ENCODE assay signal across 9 cellular contexts in genomic region chr5:179623906-179624741, GRCh38. TPM values are rescaled to one million over a fixed set of nuclear protein-coding genes. Genes with fewer than 3 reads are reported as not detected.
DNase-seq lines count a peak whose midpoint lies in the region; TF ChIP-seq lines count a peak whose summit lies in the region.
"Had no signal": no experiment of that assay in that cellular context is flagged by ENCODE, and none has a peak within 500 bp of the region (broad histone marks: within the 10 kb centered on the region; RNA-seq: fewer than 3 reads in every experiment).

No MANE protein-coding gene starts in this region.

- peaks cover 35% of the 10 kb centered on the region for H3K4me1 Mint-ChIP-seq in activated T-helper 2 cell treated with anti-CD3 and anti-CD28 coated beads, Interferon-gamma antibody, Interleukin-2, Interleukin-4, amounts not matched to agents 10 μg/mL and 5 μg/mL and 100 μg/mL, durations not matched to agents 14 hours and 24 hours and 36 hours (ENCODE audit: low read depth)

- intact Hi-C loops in activated T-helper 2 cell treated with anti-CD3 and anti-CD28 coated beads, Interferon-gamma antibody, Interleukin-2, Interleukin-4, amounts not matched to agents 10 μg/mL and 5 μg/mL and 100 μg/mL, durations not matched to agents 14 hours and 24 hours and 36 hours (cut with micrococcal nuclease) = loop anchor here (1.0 to 10.0 kb wide), 10 partner anchors 54 to 1621 kb away; partner anchors contain the start of genes CANX, CLK4, MAML1 and RACK1

- H3K27ac ChIP-seq in neutrophil = peak overlapping the region; percentile 98

- H3K9me3 ChIP-seq in HAP-1 (no peaks in the 10 kb centered on the region), neutrophil (no peaks in the 10 kb centered on the region)

- H3K27me3 ChIP-seq in HAP-1 (ENCODE audit: low read depth) (no peaks in the 10 kb centered on the region), neutrophil (no peaks in the 10 kb centered on the region)

- peak; percentile 4 for TF ChIP-seq CTCF in fibroblast of the aortic adventitia (IDR thresholded peaks at IDR 0.05; ENCODE audit: insufficient read depth, low read length)
- no peak for TF ChIP-seq CTCF in neutrophil (IDR thresholded peaks at IDR 0.05)

- peak; percentile 93 for DNase-seq in ELR (ENCODE audit: low read depth)
- no peak for DNase-seq in HAP-1 (ENCODE audit: low spot score in 2 of 2)
- DNase-seq in NOMO-1 treated with DMSO at 0.1 percent for 48 hours (lab: John Stamatoyannopoulos, UW; ENCODE audit: unreplicated experiment) = peak; percentile 72
- DNase-seq in activated T-helper 2 cell treated with anti-CD3 and anti-CD28 coated beads, Interferon-gamma antibody, Interleukin-2, Interleukin-4, amounts not matched to agents 10 μg/mL and 5 μg/mL and 100 μg/mL, durations not matched to agents 14 hours and 24 hours and 36 hours (ENCODE audit: low spot score) = peak; percentile 54
- DNase-seq in fibroblast of the aortic adventitia (ENCODE audit: low read depth) = peak; percentile 79
- DNase-seq in ureter (ENCODE audit: low spot score) = peak; percentile 56
- no peak for DNase-seq in COR-L47 (lab: John Stamatoyannopoulos, UW)

- H3K36me3 ChIP-seq in HAP-1 (replicated peaks) (peaks cover 41% of the 10 kb centered on the region), neutrophil (peaks cover 22% of the 10 kb centered on the region)

- no peaks in the 10 kb centered on the region for H3K27me3 Mint-ChIP-seq in activated T-helper 2 cell treated with anti-CD3 and anti-CD28 coated beads, Interferon-gamma antibody, Interleukin-2, Interleukin-4, amounts not matched to agents 10 μg/mL and 5 μg/mL and 100 μg/mL, durations not matched to agents 14 hours and 24 hours and 36 hours (ENCODE audit: low read depth)

- in situ Hi-C loops in HAP-1 (cut with MboI; ENCODE audit: low sequenced_read_pairs) = no loop called here

- peak overlapping the region; percentile 99 for H3K27ac Mint-ChIP-seq in activated T-helper 2 cell treated with anti-CD3 and anti-CD28 coated beads, Interferon-gamma antibody, Interleukin-2, Interleukin-4, amounts not matched to agents 10 μg/mL and 5 μg/mL and 100 μg/mL, durations not matched to agents 14 hours and 24 hours and 36 hours

- H3K4me1 ChIP-seq in HAP-1 (peaks cover 33% of the 10 kb centered on the region), neutrophil (ENCODE audit: control insufficient read depth in 1 of 2, insufficient read depth in 1 of 2, low read depth in 1 of 2, low read length in 1 of 2) (peaks cover 42 to 43% of the 10 kb centered on the region in 2 experiments)

- no peaks in the 10 kb centered on the region for H3K9me3 Mint-ChIP-seq in activated T-helper 2 cell treated with anti-CD3 and anti-CD28 coated beads, Interferon-gamma antibody, Interleukin-2, Interleukin-4, amounts not matched to agents 10 μg/mL and 5 μg/mL and 100 μg/mL, durations not matched to agents 14 hours and 24 hours and 36 hours

- H3K4me3 Mint-ChIP-seq in activated T-helper 2 cell treated with anti-CD3 and anti-CD28 coated beads, Interferon-gamma antibody, Interleukin-2, Interleukin-4, amounts not matched to agents 10 μg/mL and 5 μg/mL and 100 μg/mL, durations not matched to agents 14 hours and 24 hours and 36 hours (ENCODE audit: low read depth) = peak overlapping the region; percentile 98

- H3K36me3 Mint-ChIP-seq in activated T-helper 2 cell treated with anti-CD3 and anti-CD28 coated beads, Interferon-gamma antibody, Interleukin-2, Interleukin-4, amounts not matched to agents 10 μg/mL and 5 μg/mL and 100 μg/mL, durations not matched to agents 14 hours and 24 hours and 36 hours (ENCODE audit: low read depth) = peaks cover 43% of the 10 kb centered on the region

- H3K4me3 ChIP-seq in HAP-1 = peak overlapping the region; percentile 96
- H3K4me3 ChIP-seq in fibroblast of the aortic adventitia (ENCODE audit: low read depth, low read length) = peak overlapping the region; percentile 70
- H3K4me3 ChIP-seq in neutrophil (ENCODE audit: low read depth in 1 of 2, low read length in 1 of 2) = peak overlapping the region; percentile 96 to 100

RNA-seq across cellular contexts. Expression of gene HNRNPH1, which starts 0.7 kb away (rescaled TPM):
- 1,015 and 1,039 TPM in 2 replicates for total RNA-seq in activated T-helper 2 cell treated with anti-CD3 and anti-CD28 coated beads, Interferon-gamma antibody, Interleukin-2, Interleukin-4, amounts not matched to agents 10 μg/mL and 5 μg/mL and 100 μg/mL, durations not matched to agents 14 hours and 24 hours and 36 hours
- total RNA-seq in fibroblast of the aortic adventitia (ENCODE audit: low replicate concordance) (397 and 968 TPM in 2 replicates), ureter (787 TPM)

RNA-seq across cellular contexts. Expression of gene CBY3, which starts 56.7 kb away (rescaled TPM):
- total RNA-seq in activated T-helper 2 cell treated with anti-CD3 and anti-CD28 coated beads, Interferon-gamma antibody, Interleukin-2, Interleukin-4, amounts not matched to agents 10 μg/mL and 5 μg/mL and 100 μg/mL, durations not matched to agents 14 hours and 24 hours and 36 hours = 0.39 and 0.51 TPM in 2 replicates
- total RNA-seq in fibroblast of the aortic adventitia (ENCODE audit: low replicate concordance) = not detected in 2 replicates
- total RNA-seq in ureter = not detected
- total RNA-seq: dermis microvascular lymphatic vessel endothelial cell had no signal

Comparison
In these comparisons a context has a peak if more than half of its experiments do, and no peak if none do; other contexts are left out.
1. DNase-seq: peak in ELR (single experiment), NOMO-1 treated with DMSO at 0.1 percent for 48 hours (single experiment), activated T-helper 2 cell treated with anti-CD3 and anti-CD28 coated beads, Interferon-gamma antibody, Interleukin-2, Interleukin-4, amounts not matched to agents 10 μg/mL and 5 μg/mL and 100 μg/mL, durations not matched to agents 14 hours and 24 hours and 36 hours (single experiment), fibroblast of the aortic adventitia (single experiment) and ureter (single experiment); none in HAP-1 (0 of 2) and COR-L47 (single experiment).
2. Peak in every context shown above with its lines, with median percentiles within 50 percentile points of each other: H3K4me3 ChIP-seq.